ENCODE assay signal across 8 cellular contexts in genomic region chr18:63366270-63366990, GRCh38. TPM values are rescaled to one million over a fixed set of nuclear protein-coding genes. Genes with fewer than 3 reads are reported as not detected.
A peak's percentile ranks its signal among the peaks of the same experiment; 100 is the strongest.
DNase-seq lines count a peak whose midpoint lies in the region; ATAC-seq and TF ChIP-seq lines count a peak whose summit lies in the region.

No MANE protein-coding gene starts in this region.

- intact Hi-C loops in Panc1 (cut with micrococcal nuclease; ENCODE audit: unreplicated experiment): no loop called here

- H3K9me3 ChIP-seq in Panc1 (ENCODE audit: control insufficient read depth, insufficient read depth, low read depth, low read length): no peaks in the 10 kb centered on the region

- peak; percentile 39 for ATAC-seq in GM19023 (IDR thresholded peaks at IDR 0.05; ENCODE audit: unreplicated experiment)
- ATAC-seq in HG03196 (IDR thresholded peaks at IDR 0.05; ENCODE audit: unreplicated experiment): peak; percentile 22
- peak; percentile 58 for ATAC-seq in Panc1
- peak; percentile 67 for ATAC-seq in foreskin keratinocyte

- H3K27ac ChIP-seq in Panc1 (ENCODE audit: low read length): peak overlapping the region; percentile 23
- peak overlapping the region; percentile 63 for H3K27ac ChIP-seq in foreskin keratinocyte
- peak overlapping the region; percentile 87 for H3K27ac ChIP-seq in substantia nigra (ENCODE audit: low read depth, low read length, poor library complexity, severe bottlenecking)

- H3K27me3 ChIP-seq in Panc1 (ENCODE audit: control insufficient read depth, insufficient read depth, low read length) (no peaks in the 10 kb centered on the region), foreskin keratinocyte (no peaks in the 10 kb centered on the region)

- CTCF ChIA-PET in Panc1 (lab: Charles Lee): interaction anchor here (0.6 to 1.1 kb wide), 2 partner anchors 15 to 72 kb away, joined by 3 read pairs; no protein-coding TSS in a partner anchor

- no TSS peak for BruUV-seq in Panc1 (replicated peaks; lab: Mats Ljungman, UMichigan)

- H3K4me3 ChIP-seq in Panc1 (ENCODE audit: low read depth in 2 of 2, low read length in 2 of 2): peak overlapping the region; percentile 86 to 87

- in situ Hi-C loops in Panc1 (cut with HindIII; ENCODE audit: low pct_unique_long_range_greater_than_20kb, low sequenced_read_pairs): no loop called here

- POLR2A ChIA-PET in Panc1 (lab: Charles Lee): no interaction called here

- DNase-seq in AG20443 (ENCODE audit: low spot score): peak; percentile 80
- DNase-seq in Panc1 (ENCODE audit: low read depth, low spot score): no peak
- DNase-seq in activated effector memory CD4-positive, alpha-beta T cell treated with anti-CD3 and anti-CD28 coated beads, Interleukin-2, amount 50 U/mL, for 16 hours: peak; percentile 89
- peak; percentile 45 to 73 for DNase-seq in foreskin keratinocyte
- DNase-seq in nucleus accumbens (lab: John Stamatoyannopoulos, UW): peak in 44 of 56 donors; percentile 4 to 68 (median 26)
- peak in 27 of 49 donors; percentile 6 to 73 (median 30) for DNase-seq in substantia nigra (lab: John Stamatoyannopoulos, UW)

- peaks cover 4% of the 10 kb centered on the region for H3K4me1 ChIP-seq in Panc1 (ENCODE audit: control insufficient read depth, insufficient read depth, low read length)
- H3K4me1 ChIP-seq in foreskin keratinocyte: peaks cover 7% of the 10 kb centered on the region

- no peak for TF ChIP-seq CTCF in Panc1 (IDR thresholded peaks at IDR 0.05)
- TF ChIP-seq CTCF in foreskin keratinocyte (conservative IDR thresholded peaks at IDR 0.05): no peak

- peaks cover 2% of the 10 kb centered on the region; the same call in 1 of the 2 replicates for H3K36me3 ChIP-seq in Panc1 (ENCODE audit: control insufficient read depth, insufficient read depth, low read length)

RNA-seq across cellular contexts. Expression of gene KDSR, which starts 0.6 kb away (rescaled TPM):
- total RNA-seq in Panc1 (2021; ENCODE audit: unreplicated experiment): 29.8 TPM
- 24.2 TPM for polyA plus RNA-seq in Panc1 (2012; ENCODE audit: insufficient read length)
- total RNA-seq in foreskin keratinocyte: 50.9 and 55.8 TPM in 2 replicates
- polyA plus RNA-seq in foreskin keratinocyte: 32.7 and 36.9 TPM in 2 replicates

RNA-seq across cellular contexts. Expression of gene BCL2, which starts 46.9 kb away (rescaled TPM):
- total RNA-seq in Panc1 (2021; ENCODE audit: unreplicated experiment): 0.72 TPM
- polyA plus RNA-seq in Panc1 (2012; ENCODE audit: insufficient read length): 0.31 TPM
- 0.99 and 1.9 TPM in 2 replicates for total RNA-seq in foreskin keratinocyte
- polyA plus RNA-seq in foreskin keratinocyte: 0.35 and 0.69 TPM in 2 replicates

RNA-seq across cellular contexts. Expression of gene VPS4B, which starts 55.8 kb away (rescaled TPM):
- total RNA-seq in Panc1 (2021; ENCODE audit: unreplicated experiment): 44.5 TPM
- 26.7 TPM for polyA plus RNA-seq in Panc1 (2012; ENCODE audit: insufficient read length)
- total RNA-seq in foreskin keratinocyte: 65.8 and 67.5 TPM in 2 replicates
- polyA plus RNA-seq in foreskin keratinocyte: 20.9 and 23.4 TPM in 2 replicates

Comparison
In these comparisons a context has a peak if more than half of its experiments do, and no peak if none do; other contexts are left out.
1. H3K27ac ChIP-seq: peak in every context shown above with its lines; median percentile 87 in substantia nigra; 63 in foreskin keratinocyte; 23 in Panc1.